Comparison of ENCODE assay signal across 1 cellular context in genomic region chr17:76670020-76670707, GRCh38.
TF ChIP-seq lines count a peak whose summit lies in the region.

No MANE protein-coding gene starts in this region.

TF ChIP-seq in IMR-90, 13 proteins besides CTCF, POLR2A, EP300 and RAD21:
- TF ChIP-seq CEBPB (IDR thresholded peaks at IDR 0.05; ENCODE audit: low read depth, low read length) = no peak
- no peak for TF ChIP-seq BHLHE40 (IDR thresholded peaks at IDR 0.05; ENCODE audit: low read depth, low read length)
- no peak for TF ChIP-seq ELK1 (IDR thresholded peaks at IDR 0.05; ENCODE audit: borderline replicate concordance, low read depth, low read length)
- no peak for TF ChIP-seq FOS (IDR thresholded peaks at IDR 0.05; ENCODE audit: low read depth, low read length)
- no peak for TF ChIP-seq SMC3 (IDR thresholded peaks at IDR 0.05; ENCODE audit: low read depth, low read length)
- no peak for TF ChIP-seq CHD1 (IDR thresholded peaks at IDR 0.05; ENCODE audit: low read depth, low read length)
- TF ChIP-seq MAFK (IDR thresholded peaks at IDR 0.05; ENCODE audit: low read depth, low read length) = no peak
- TF ChIP-seq RFX5 (IDR thresholded peaks at IDR 0.05; ENCODE audit: low read depth, low read length) = no peak
- no peak for TF ChIP-seq NFE2L2 (IDR thresholded peaks at IDR 0.05; ENCODE audit: low read depth, low read length)
- TF ChIP-seq RCOR1 (IDR thresholded peaks at IDR 0.05; ENCODE audit: insufficient replicate concordance, low read length) = no peak
- TF ChIP-seq USF2 (IDR thresholded peaks at IDR 0.05; ENCODE audit: low read depth, low read length) = no peak
- no peak for TF ChIP-seq MAZ (IDR thresholded peaks at IDR 0.05; ENCODE audit: borderline replicate concordance, low read depth, low read length)
- no peak for TF ChIP-seq MXI1 (IDR thresholded peaks at IDR 0.05; ENCODE audit: borderline replicate concordance, low read depth, low read length)
